ENCODE assay signal across 8 cellular contexts in genomic region chr12:56839489-56840442, GRCh38.
A peak's percentile ranks its signal among the peaks of the same experiment; 100 is the strongest.
DNase-seq lines count a peak whose midpoint lies in the region; ATAC-seq and TF ChIP-seq lines count a peak whose summit lies in the region.

No MANE protein-coding gene starts in this region.

- H3K4me1 ChIP-seq in PC-9 (replicated peaks; ENCODE audit: insufficient read depth), result no peaks in the 10 kb centered on the region
- peaks cover 34% of the 10 kb centered on the region for H3K4me1 ChIP-seq in mammary epithelial cell (ENCODE audit: insufficient read depth, low read length)
- H3K4me1 ChIP-seq in liver (ENCODE audit: control insufficient read depth in 4 of 4, insufficient read depth in 4 of 4, low read length in 3 of 4), result peaks cover 8 to 41% (median 30%) of the 10 kb centered on the region in 4 donors
- H3K4me1 ChIP-seq in gastrocnemius medialis, result peaks cover 0 to 16% of the 10 kb centered on the region in 2 donors

- CTCF ChIA-PET in PC-9 (lab: Charles Lee), result interaction anchor here (0.6 to 1.3 kb wide), 4 partner anchors 146 to 212 kb away, joined by 3 to 6 read pairs (median 4); no protein-coding TSS in a partner anchor
- CTCF ChIA-PET in mammary epithelial cell (lab: Charles Lee; ENCODE audit: low non-redundant PET), result interaction anchor here (0.7 to 0.8 kb wide), 2 partner anchors 61 to 148 kb away, joined by 4 to 8 read pairs; no protein-coding TSS in a partner anchor

- no peaks in the 10 kb centered on the region for H3K9me2 ChIP-seq in PC-9 (ENCODE audit: insufficient read depth)

- no peak overlapping the region for H3K27ac ChIP-seq in PC-9
- no peak overlapping the region for H3K27ac ChIP-seq in mammary epithelial cell (ENCODE audit: insufficient read depth, low read depth, low read length)
- H3K27ac ChIP-seq in liver (ENCODE audit: low read depth in 1 of 2, low read length in 2 of 2), result no peak overlapping the region
- no peak overlapping the region for H3K27ac ChIP-seq in gastrocnemius medialis

- no peaks in the 10 kb centered on the region for H3F3A ChIP-seq in PC-9 (ENCODE audit: insufficient read depth, low read depth)

- intact Hi-C loops in PC-9 (cut with micrococcal nuclease; ENCODE audit: unreplicated experiment) (loop anchor here (1.0 to 10.0 kb wide), 3 partner anchors 148 to 345 kb away; no protein-coding TSS in a partner anchor), mammary epithelial cell (cut with micrococcal nuclease) (loop anchor here (1.0 to 2.0 kb wide), 4 partner anchors 61 to 162 kb away; no protein-coding TSS in a partner anchor), gastrocnemius medialis (cut with DNase I; ENCODE audit: low total_unique reads) (no loop called here)

- no peak overlapping the region for H3K4me3 ChIP-seq in PC-9
- no peak overlapping the region for H3K4me3 ChIP-seq in mammary epithelial cell (replicated peaks in 1 of 3; ENCODE audit: insufficient read depth in 1 of 3, low read depth in 2 of 3, low read length in 3 of 3)
- H3K4me3 ChIP-seq in liver (ENCODE audit: low read depth in 1 of 3, low read length in 3 of 3), result no peak overlapping the region
- no peak overlapping the region for H3K4me3 ChIP-seq in gastrocnemius medialis

- dilution Hi-C loops in mammary epithelial cell (cut with HindIII; ENCODE audit: low sequenced_read_pairs), result no loop called here

- in situ Hi-C loops in mammary epithelial cell (cut with MboI; ENCODE audit: low sequenced_read_pairs in 2 of 2) (loop anchor here (5.0 kb wide), 1 partner anchor 148 kb away; no protein-coding TSS in a partner anchor), gastrocnemius medialis (cut with MboI; ENCODE audit: low sequenced_read_pairs in 4 of 4) (no loop called here)

- H3K27me3 ChIP-seq in PC-9 (ENCODE audit: insufficient read depth, low read depth), result no peaks in the 10 kb centered on the region
- no peaks in the 10 kb centered on the region for H3K27me3 ChIP-seq in mammary epithelial cell (ENCODE audit: insufficient read depth, low read length)
- H3K27me3 ChIP-seq in liver (ENCODE audit: control insufficient read depth in 4 of 4, insufficient read depth in 4 of 4, low read length in 3 of 4), result no peaks in the 10 kb centered on the region
- no peaks in the 10 kb centered on the region for H3K27me3 ChIP-seq in gastrocnemius medialis

- H2AFZ ChIP-seq in PC-9 (no peak overlapping the region), mammary epithelial cell (ENCODE audit: low read depth, low read length) (no peak overlapping the region)

- TF ChIP-seq CTCF in PC-9 (conservative IDR thresholded peaks at IDR 0.05), result peak; percentile 70
- TF ChIP-seq CTCF in mammary epithelial cell (conservative IDR thresholded peaks at IDR 0.05 in 1 of 2, IDR thresholded peaks at IDR 0.05 in 1 of 2; ENCODE audit: extremely low read depth in 1 of 2, insufficient read depth in 1 of 2, low read depth in 1 of 2, low read length in 2 of 2), result peak; percentile 77 to 85
- TF ChIP-seq CTCF in liver (IDR thresholded peaks at IDR 0.05; ENCODE audit: low read depth, low read length, missing input control), result peak; percentile 74
- TF ChIP-seq CTCF in gastrocnemius medialis (IDR thresholded peaks at IDR 0.05 in 4 of 5, conservative IDR thresholded peaks at IDR 0.05 in 1 of 5), result peak in 1 of 5 experiments; percentile 26

- H3K9me3 ChIP-seq in PC-9 (ENCODE audit: insufficient read depth, low read depth), result no peaks in the 10 kb centered on the region
- no peaks in the 10 kb centered on the region for H3K9me3 ChIP-seq in mammary epithelial cell (replicated peaks; ENCODE audit: insufficient read depth, low read length)
- no peaks in the 10 kb centered on the region for H3K9me3 ChIP-seq in liver (ENCODE audit: control insufficient read depth in 4 of 4, low read length in 3 of 4)
- no peaks in the 10 kb centered on the region for H3K9me3 ChIP-seq in gastrocnemius medialis

- WGBS in mammary epithelial cell (ENCODE audit: low coverage, missing lambda C conversion rate), result 44% methylated on average over 2 of the region's 2 CpGs
- WGBS in liver, result 33% methylated on average over 2 of the region's 2 CpGs

- H4K20me1 ChIP-seq in PC-9 (ENCODE audit: insufficient read depth) (no peaks in the 10 kb centered on the region), mammary epithelial cell (ENCODE audit: insufficient read depth, low read length) (no peaks in the 10 kb centered on the region)

- H3K79me2 ChIP-seq in PC-9 (ENCODE audit: low read depth) (no peaks in the 10 kb centered on the region), mammary epithelial cell (ENCODE audit: insufficient read depth, low read length) (no peaks in the 10 kb centered on the region)

- TF ChIP-seq RAD21 in liver (IDR thresholded peaks at IDR 0.05), result peak; percentile 92 to 97

- DNase-seq in AML-193 (lab: John Stamatoyannopoulos, UW) (peak; percentile 42 to 60), GM19240 (ENCODE audit: insufficient read length, low spot score) (peak; percentile 22), PC-9 (peak; percentile 37 to 56), mammary epithelial cell (peak; percentile 56), stromal cell of bone marrow (ENCODE audit: low read depth) (peak; percentile 25), gastrocnemius medialis (no peak)

- no peak for TF ChIP-seq POLR2A in gastrocnemius medialis (IDR thresholded peaks at IDR 0.05)

- no peak for ATAC-seq in GM18861 (IDR thresholded peaks at IDR 0.05; ENCODE audit: unreplicated experiment)
- ATAC-seq in gastrocnemius medialis, result no peak

- BruUV-seq in PC-9 (replicated peaks; lab: Mats Ljungman, UMichigan) (no TSS peak), mammary epithelial cell (replicated peaks; lab: Mats Ljungman, UMichigan) (no TSS peak)

- POLR2A ChIA-PET in PC-9 (lab: Charles Lee; ENCODE audit: unreplicated experiment), result no interaction called here

- no peak overlapping the region for H3K9ac ChIP-seq in mammary epithelial cell (ENCODE audit: insufficient read depth, low read length)
- H3K9ac ChIP-seq in liver (ENCODE audit: low read depth in 1 of 2, low read length in 2 of 2), result no peak overlapping the region

- H3K4me2 ChIP-seq in PC-9 (no peak overlapping the region), mammary epithelial cell (ENCODE audit: insufficient read depth, low read depth, low read length) (no peak overlapping the region)

- H3K36me3 ChIP-seq in PC-9 (ENCODE audit: low read depth) (no peaks in the 10 kb centered on the region), mammary epithelial cell (ENCODE audit: insufficient read depth, low read length) (no peaks in the 10 kb centered on the region), liver (ENCODE audit: control insufficient read depth in 4 of 4, insufficient read depth in 3 of 4, low read depth in 1 of 4, low read length in 3 of 4) (no peaks in the 10 kb centered on the region), gastrocnemius medialis (no peaks in the 10 kb centered on the region)

TF ChIP-seq in liver, 16 proteins besides CTCF, POLR2A, EP300 and RAD21:
- TF ChIP-seq, protein P1, sequence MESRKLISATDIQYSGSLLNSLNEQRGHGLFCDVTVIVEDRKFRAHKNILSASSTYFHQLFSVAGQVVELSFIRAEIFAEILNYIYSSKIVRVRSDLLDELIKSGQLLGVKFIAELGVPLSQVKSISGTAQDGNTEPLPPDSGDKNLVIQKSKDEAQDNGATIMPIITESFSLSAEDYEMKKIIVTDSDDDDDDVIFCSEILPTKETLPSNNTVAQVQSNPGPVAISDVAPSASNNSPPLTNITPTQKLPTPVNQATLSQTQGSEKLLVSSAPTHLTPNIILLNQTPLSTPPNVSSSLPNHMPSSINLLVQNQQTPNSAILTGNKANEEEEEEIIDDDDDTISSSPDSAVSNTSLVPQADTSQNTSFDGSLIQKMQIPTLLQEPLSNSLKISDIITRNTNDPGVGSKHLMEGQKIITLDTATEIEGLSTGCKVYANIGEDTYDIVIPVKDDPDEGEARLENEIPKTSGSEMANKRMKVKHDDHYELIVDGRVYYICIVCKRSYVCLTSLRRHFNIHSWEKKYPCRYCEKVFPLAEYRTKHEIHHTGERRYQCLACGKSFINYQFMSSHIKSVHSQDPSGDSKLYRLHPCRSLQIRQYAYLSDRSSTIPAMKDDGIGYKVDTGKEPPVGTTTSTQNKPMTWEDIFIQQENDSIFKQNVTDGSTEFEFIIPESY (IDR thresholded peaks at IDR 0.05), result no peak
- peak; percentile 11 for TF ChIP-seq SP1 (IDR thresholded peaks at IDR 0.05)
- no peak for TF ChIP-seq TAF1 (conservative IDR thresholded peaks at IDR 0.05)
- TF ChIP-seq, protein P2, sequence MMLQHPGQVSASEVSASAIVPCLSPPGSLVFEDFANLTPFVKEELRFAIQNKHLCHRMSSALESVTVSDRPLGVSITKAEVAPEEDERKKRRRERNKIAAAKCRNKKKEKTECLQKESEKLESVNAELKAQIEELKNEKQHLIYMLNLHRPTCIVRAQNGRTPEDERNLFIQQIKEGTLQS (IDR thresholded peaks at IDR 0.05), result no peak
- TF ChIP-seq HNF4A (conservative IDR thresholded peaks at IDR 0.05), result peak; percentile 25 to 31
- TF ChIP-seq FOXA2 (IDR thresholded peaks at IDR 0.05), result no peak
- no peak for TF ChIP-seq GABPA (IDR thresholded peaks at IDR 0.05 in 1 of 2, conservative IDR thresholded peaks at IDR 0.05 in 1 of 2)
- no peak for TF ChIP-seq MAX (IDR thresholded peaks at IDR 0.05)
- peak; percentile 9 to 60 for TF ChIP-seq RXRA (IDR thresholded peaks at IDR 0.05)
- TF ChIP-seq YY1 (IDR thresholded peaks at IDR 0.05), result peak; percentile 61

Comparison
In these comparisons a context has a peak if more than half of its experiments do, and no peak if none do; other contexts are left out.
1. DNase-seq: peak in AML-193 (2 of 2), GM19240 (single experiment), PC-9 (2 of 2), mammary epithelial cell (single experiment) and stromal cell of bone marrow (single experiment); none in gastrocnemius medialis (0 of 2).
2. in situ Hi-C loops: an anchor here in mammary epithelial cell (5.0 kb wide); none called in gastrocnemius medialis.